In genomic region chr14:55968741-55969140, GRCh38 we compare ENCODE assay signal across 19 cellular contexts.
DNase-seq lines count a peak whose midpoint lies in the region; TF ChIP-seq lines count a peak whose summit lies in the region.
"Had no signal": no experiment of that assay in that cellular context is flagged by ENCODE, and none has a peak within 500 bp of the region (broad histone marks: within the 10 kb centered on the region; RNA-seq: fewer than 3 reads in every experiment).

No MANE protein-coding gene starts in this region.

- TF ChIP-seq POLR2A in breast epithelium (IDR thresholded peaks at IDR 0.05) (no peak), stomach (IDR thresholded peaks at IDR 0.05) (no peak)

- no TSS peak for BruUV-seq in MCF 10A (replicated peaks; lab: Mats Ljungman, UMichigan)

- POLR2A ChIA-PET in MCF 10A (lab: Yijun Ruan, JAX), result interaction anchor here (1.1 kb wide), 1 partner anchor 11 kb away, joined by 3 read pairs; no protein-coding TSS in a partner anchor

- H3K4me3 ChIP-seq in breast epithelium (no peak overlapping the region), stomach (no peak overlapping the region)
- H3K4me3 ChIP-seq in effector memory CD4-positive, alpha-beta T cell (ENCODE audit: insufficient read depth, low read depth, low read length, poor library complexity, severe bottlenecking), result no peak overlapping the region
- H3K4me3 ChIP-seq: SJCRH30 had no signal

- 19 to 48% (median 39%) methylated on average over 3 of the region's 3 CpGs for WGBS in stomach, 5 donors

- no peak for TF ChIP-seq EP300 in stomach (IDR thresholded peaks at IDR 0.05)

- no peaks in the 10 kb centered on the region for H3K36me3 ChIP-seq in breast epithelium
- H3K36me3 ChIP-seq in stomach, result no peaks in the 10 kb centered on the region
- H3K36me3 ChIP-seq in effector memory CD4-positive, alpha-beta T cell (ENCODE audit: control insufficient read depth, insufficient read depth, low read length), result no peaks in the 10 kb centered on the region
- H3K36me3 ChIP-seq: SJCRH30 had no signal

- CTCF ChIA-PET in MCF 10A (lab: Yijun Ruan, JAX), result no interaction called here

- H3K36me3 Mint-ChIP-seq in MCF 10A (ENCODE audit: insufficient read depth, unreplicated experiment), result no peaks in the 10 kb centered on the region
- H3K36me3 Mint-ChIP-seq: CD14-positive monocyte had no signal

- no peaks in the 10 kb centered on the region for H3K4me1 Mint-ChIP-seq in MCF 10A (ENCODE audit: insufficient read depth, unreplicated experiment)

- no peaks in the 10 kb centered on the region for H3K9me3 ChIP-seq in breast epithelium
- H3K9me3 ChIP-seq in stomach, result no peaks in the 10 kb centered on the region
- no peaks in the 10 kb centered on the region for H3K9me3 ChIP-seq in effector memory CD4-positive, alpha-beta T cell (ENCODE audit: control insufficient read depth, low read length)
- H3K9me3 ChIP-seq: SJCRH30 had no signal

- H3K27ac ChIP-seq in breast epithelium (no peak overlapping the region), stomach (no peak overlapping the region)
- H3K27ac ChIP-seq in effector memory CD4-positive, alpha-beta T cell (ENCODE audit: insufficient read depth, low read length, poor library complexity, severe bottlenecking), result no peak overlapping the region
- H3K27ac ChIP-seq: 22Rv1, KMS-11, SJCRH30 had no signal

- no peak overlapping the region for H3K4me3 Mint-ChIP-seq in MCF 10A (ENCODE audit: unreplicated experiment)
- H3K4me3 Mint-ChIP-seq: CD14-positive monocyte, H9 had no signal

- H3K9me3 Mint-ChIP-seq in MCF 10A (ENCODE audit: unreplicated experiment), result no peaks in the 10 kb centered on the region
- H3K9me3 Mint-ChIP-seq: CD14-positive monocyte, H9 had no signal

- no peak overlapping the region for H3K27ac Mint-ChIP-seq in MCF 10A (ENCODE audit: low read depth, unreplicated experiment)
- H3K27ac Mint-ChIP-seq: CD14-positive monocyte, H9 had no signal

- no peaks in the 10 kb centered on the region for H3K4me1 ChIP-seq in breast epithelium
- H3K4me1 ChIP-seq in stomach, result no peaks in the 10 kb centered on the region
- H3K4me1 ChIP-seq in effector memory CD4-positive, alpha-beta T cell (ENCODE audit: control insufficient read depth, insufficient read depth, low read length, poor library complexity, severe bottlenecking), result no peaks in the 10 kb centered on the region

- no peaks in the 10 kb centered on the region for H3K27me3 ChIP-seq in breast epithelium
- no peaks in the 10 kb centered on the region for H3K27me3 ChIP-seq in stomach
- H3K27me3 ChIP-seq in effector memory CD4-positive, alpha-beta T cell (replicated peaks; ENCODE audit: control insufficient read depth, insufficient read depth, low read length, poor library complexity, severe bottlenecking), result peaks cover 3% of the 10 kb centered on the region
- H3K27me3 ChIP-seq: SJCRH30 had no signal

- DNase-seq in DMS 273 (lab: John Stamatoyannopoulos, UW; ENCODE audit: unreplicated experiment), result peak; percentile 48
- no peak for DNase-seq in DMS 273 treated with DMSO at 0.1 percent for 48 hours (lab: John Stamatoyannopoulos, UW)
- peak; percentile 5 for DNase-seq in MCF 10A (ENCODE audit: unreplicated experiment)
- no peak for DNase-seq in breast epithelium (ENCODE audit: low spot score in 2 of 2)
- DNase-seq in astrocyte of the hippocampus (ENCODE audit: low read depth, low spot score), result peak; percentile 19
- DNase-seq in stomach, result peak; percentile 31
- no peak for DNase-seq in effector memory CD4-positive, alpha-beta T cell
- no peak for DNase-seq in H4 (ENCODE audit: low spot score)
- DNase-seq: AML-193, DND-41, H9, NCI-H146, NCI-H2107, NCI-H446, OCI-M1, SJCRH30 had no signal

- H3K27me3 Mint-ChIP-seq in MCF 10A (ENCODE audit: insufficient read depth, unreplicated experiment), result no peaks in the 10 kb centered on the region

- intact Hi-C loops in MCF 10A (cut with micrococcal nuclease), result no loop called here
- intact Hi-C loops in breast epithelium (cut with DNase I; ENCODE audit: low total_unique reads), result no loop called here
- intact Hi-C loops in stomach (cut with DNase I; ENCODE audit: low total_unique reads), result no loop called here

- TF ChIP-seq CTCF in MCF 10A (IDR thresholded peaks at IDR 0.05; ENCODE audit: unreplicated experiment) (no peak), breast epithelium (IDR thresholded peaks at IDR 0.05) (no peak), stomach (IDR thresholded peaks at IDR 0.05) (no peak)

Comparison
In these comparisons a context has a peak if more than half of its experiments do, and no peak if none do; other contexts are left out.
1. DNase-seq: peak in DMS 273 (single experiment), MCF 10A (single experiment), astrocyte of the hippocampus (single experiment) and stomach (single experiment); none in DMS 273 treated with DMSO at 0.1 percent for 48 hours (single experiment), breast epithelium (0 of 2), effector memory CD4-positive, alpha-beta T cell (0 of 3) and H4 (single experiment).